8 cellular contexts compared by ENCODE assay signal in genomic region chr12:47758584-47758833, GRCh38. TPM values are rescaled to one million over a fixed set of nuclear protein-coding genes. Genes with fewer than 3 reads are reported as not detected.
DNase-seq lines count a peak whose midpoint lies in the region; ATAC-seq and TF ChIP-seq lines count a peak whose summit lies in the region.

No MANE protein-coding gene starts in this region.

- H4K20me1 ChIP-seq in SK-N-SH (ENCODE audit: insufficient read depth) = no peaks in the 10 kb centered on the region

- H3K9me2 ChIP-seq in SK-N-SH = no peaks in the 10 kb centered on the region

- TF ChIP-seq RAD21 in SK-N-SH (IDR thresholded peaks at IDR 0.05; ENCODE audit: low read length) = no peak

- no peak for ATAC-seq in SK-N-SH treated with all-trans-retinoic acid at 6 μM for 48 hours
- ATAC-seq in GM19463 (IDR thresholded peaks at IDR 0.05; ENCODE audit: unreplicated experiment) = no peak

- no peak for TF ChIP-seq EP300 in SK-N-SH (IDR thresholded peaks at IDR 0.05; ENCODE audit: borderline replicate concordance in 1 of 2, low read depth in 1 of 2, low read length in 1 of 2)

- no peaks in the 10 kb centered on the region for H3K79me2 ChIP-seq in SK-N-SH (ENCODE audit: insufficient read depth)

- H3K4me1 ChIP-seq in SK-N-SH (ENCODE audit: control insufficient read depth in 1 of 2, insufficient read depth in 2 of 2, low read depth in 1 of 2, low read length in 1 of 2) = peaks cover 5 to 58% of the 10 kb centered on the region in 2 experiments; a peak in 3 of 4 replicates
- H3K4me1 ChIP-seq in adrenal gland (replicated peaks in 1 of 2) = peaks cover 10 to 23% of the 10 kb centered on the region in 2 donors
- H3K4me1 ChIP-seq in stomach smooth muscle (ENCODE audit: control insufficient read depth, insufficient read depth, low read length) = peaks cover 28% of the 10 kb centered on the region

- no peak for TF ChIP-seq POLR2A in adrenal gland (IDR thresholded peaks at IDR 0.05)

- POLR2A ChIA-PET in SK-N-SH (lab: Yijun Ruan, JAX) = interaction anchor here (0.6 to 1.5 kb wide), 2 partner anchors 19 to 21 kb away, joined by 3 to 5 read pairs; no protein-coding TSS in a partner anchor

- H3K27ac ChIP-seq in SK-N-SH (ENCODE audit: low read depth in 2 of 2, low read length in 1 of 2) (peak overlapping the region in 1 of 2 experiments; percentile 42; a peak in 1 of 4 replicates), adrenal gland (peak overlapping the region in 2 of 5 donors; percentile 31 to 83), layer of hippocampus (ENCODE audit: low read depth, low read length) (peak overlapping the region; percentile 97), stomach smooth muscle (ENCODE audit: low read length) (peak overlapping the region; percentile 41)

- TF ChIP-seq CTCF in SK-N-SH (IDR thresholded peaks at IDR 0.05) (no peak), adrenal gland (IDR thresholded peaks at IDR 0.05) (no peak)

- H3K4me2 ChIP-seq in SK-N-SH = peak overlapping the region; percentile 97

- peak overlapping the region; percentile 98; the same call in 1 of the 2 replicates for H2AFZ ChIP-seq in SK-N-SH (ENCODE audit: low read depth)

- H3K9ac ChIP-seq in SK-N-SH (peak overlapping the region; percentile 68; the same call in 1 of the 2 replicates), stomach smooth muscle (ENCODE audit: low read length in 2 of 2) (peak overlapping the region in 1 of 2 donors; percentile 82)

- no peaks in the 10 kb centered on the region for H3F3A ChIP-seq in SK-N-SH (replicated peaks; ENCODE audit: insufficient read depth)

- no peaks in the 10 kb centered on the region for H3K36me3 ChIP-seq in SK-N-SH (replicated peaks in 1 of 2; ENCODE audit: control insufficient read depth in 1 of 2, insufficient read depth in 2 of 2, low read length in 1 of 2)
- no peaks in the 10 kb centered on the region for H3K36me3 ChIP-seq in adrenal gland (replicated peaks in 1 of 2)
- no peaks in the 10 kb centered on the region for H3K36me3 ChIP-seq in stomach smooth muscle (ENCODE audit: control insufficient read depth in 2 of 2, insufficient read depth in 2 of 2, low read length in 2 of 2)

- 85% methylated on average over 2 of the region's 10 CpGs for WGBS in SK-N-SH (ENCODE audit: low lambda C conversion rate)
- WGBS in adrenal gland, 4 donors = 0 to 13% (median 4%) methylated on average over 1 to 10 of the region's 10 CpGs

- H3K9me3 ChIP-seq in SK-N-SH (no peaks in the 10 kb centered on the region), adrenal gland (replicated peaks in 1 of 3) (no peaks in the 10 kb centered on the region), stomach smooth muscle (ENCODE audit: control insufficient read depth in 2 of 2, low read length in 2 of 2) (no peaks in the 10 kb centered on the region)

- H3K4me3 ChIP-seq in SK-N-SH (ENCODE audit: low read depth in 2 of 2, low read length in 1 of 2) (peak overlapping the region; percentile 55 to 69), adrenal gland (peak overlapping the region in 3 of 4 donors; percentile 44 to 73 (median 55)), stomach smooth muscle (ENCODE audit: low read length in 2 of 2) (peak overlapping the region; percentile 83 to 84)

- CTCF ChIA-PET in SK-N-SH (lab: Yijun Ruan, JAX) = interaction anchor here (0.7 to 18.0 kb wide), 10 partner anchors 15 to 80 kb away, joined by 3 to 435 read pairs (median 5); partner anchors contain the start of gene SLC48A1

- intact Hi-C loops in adrenal gland (cut with DNase I) = no loop called here

- DNase-seq in SK-N-SH (no peak), adrenal gland (no peak), SHP77 (lab: John Stamatoyannopoulos, UW) (no peak), OCI-M1 (lab: John Stamatoyannopoulos, UW) (no peak)

- H3K27me3 ChIP-seq in SK-N-SH (ENCODE audit: insufficient read depth) (no peaks in the 10 kb centered on the region), adrenal gland (no peaks in the 10 kb centered on the region), layer of hippocampus (ENCODE audit: control insufficient read depth, insufficient read depth, low read length) (no peaks in the 10 kb centered on the region), stomach smooth muscle (ENCODE audit: control insufficient read depth in 1 of 2, insufficient read depth in 2 of 2, low read length in 2 of 2) (no peaks in the 10 kb centered on the region)

TF ChIP-seq in SK-N-SH, 30 proteins besides CTCF, POLR2A, EP300 and RAD21 (continues in another document):
- no peak for TF ChIP-seq SMC3 (IDR thresholded peaks at IDR 0.05; ENCODE audit: low read depth, low read length)
- TF ChIP-seq YY1 (IDR thresholded peaks at IDR 0.05; ENCODE audit: low read depth) = no peak
- no peak for TF ChIP-seq SIN3A (IDR thresholded peaks at IDR 0.05; ENCODE audit: borderline replicate concordance, low read depth, low read length)
- no peak for TF ChIP-seq TAF1 (IDR thresholded peaks at IDR 0.05; ENCODE audit: borderline replicate concordance, low read depth, low read length)
- TF ChIP-seq MEF2A (IDR thresholded peaks at IDR 0.05; ENCODE audit: borderline replicate concordance, low read depth) = no peak
- no peak for TF ChIP-seq USF2 (IDR thresholded peaks at IDR 0.05; ENCODE audit: borderline replicate concordance, low read depth, low read length)
- TF ChIP-seq MXI1 (IDR thresholded peaks at IDR 0.05; ENCODE audit: low read depth, low read length) = no peak
- no peak for TF ChIP-seq GATA2 (CRISPR knock-in tag; IDR thresholded peaks at IDR 0.05)
- no peak for TF ChIP-seq CHD2 (IDR thresholded peaks at IDR 0.05; ENCODE audit: low read length, partially characterized antibody)
- no peak for TF ChIP-seq POLR2AphosphoS5 (IDR thresholded peaks at IDR 0.05; ENCODE audit: low read depth, low read length)

TF ChIP-seq in SK-N-SH treated with all-trans-retinoic acid at 6 μM for 48 hours, 23 proteins besides CTCF, POLR2A, EP300 and RAD21:
- TF ChIP-seq CREB5 (CRISPR knock-in tag; IDR thresholded peaks at IDR 0.05; ENCODE audit: low read depth) (no peak), ZFP3 (CRISPR knock-in tag; IDR thresholded peaks at IDR 0.05) (no peak), ISL1 (CRISPR knock-in tag; IDR thresholded peaks at IDR 0.05) (no peak), CSDC2 (CRISPR knock-in tag; IDR thresholded peaks at IDR 0.05) (no peak), ZC3H10 (CRISPR knock-in tag; IDR thresholded peaks at IDR 0.05) (no peak), GLIS3 (CRISPR knock-in tag; IDR thresholded peaks at IDR 0.05) (no peak)
TF ChIP-seq in SK-N-SH treated with all-trans-retinoic acid at 6 μM for 48 hours: peak in this region for 0.

RNA-seq across cellular contexts. Expression of gene RAPGEF3, which starts 0.2 kb away (rescaled TPM):
- polyA plus RNA-seq in SK-N-SH (2012; rRNA removed) (0.90 and 0.93 TPM in 2 replicates), adrenal gland (10 to 100 TPM in 2 of 3 donors, 1 to 10 TPM in 1; 1.4 to 69.4 (median 43.8) TPM)
- 0.23 and 0.42 TPM in 2 replicates for polyA plus RNA-seq in SK-N-SH (2012; cell fraction: cytosol; rRNA removed)
- 3.8 and 4.7 TPM in 2 replicates for polyA plus RNA-seq in SK-N-SH (2012; cell fraction: nucleus; rRNA removed)
- 10 to 100 TPM in 3 of 8 donors, 1 to 10 TPM in 5; 2.4 to 14.6 (median 9.3) TPM for total RNA-seq in adrenal gland

RNA-seq across cellular contexts. Expression of gene SLC48A1, which starts 14.5 kb away (rescaled TPM):
- polyA plus RNA-seq in SK-N-SH (2012; rRNA removed) = 7.3 and 8.1 TPM in 2 replicates
- polyA plus RNA-seq in SK-N-SH (2012; cell fraction: cytosol; rRNA removed) = 4.7 and 6.8 TPM in 2 replicates
- polyA plus RNA-seq in SK-N-SH (2012; cell fraction: nucleus; rRNA removed) = 13.1 and 16.1 TPM in 2 replicates
- total RNA-seq in adrenal gland = 10 to 100 TPM; 52.5 to 91.9 (median 73.6) TPM
- polyA plus RNA-seq in adrenal gland = 10 to 100 TPM; 36.3 to 51.0 (median 44.8) TPM

RNA-seq across cellular contexts. Expression of gene ENDOU, which starts 33.2 kb away (rescaled TPM):
- polyA plus RNA-seq in SK-N-SH (2012; rRNA removed) = not detected in 2 replicates
- not detected in 2 replicates for polyA plus RNA-seq in SK-N-SH (2012; cell fraction: cytosol; rRNA removed)
- polyA plus RNA-seq in SK-N-SH (2012; cell fraction: nucleus; rRNA removed) = not detected in 2 replicates
- total RNA-seq in adrenal gland = 1 to 10 TPM in 3 of 8 donors, under 1 TPM in 2, not detected in 3; 0.18 to 2.6 (median 1.1) TPM
- under 1 TPM; 0.11 to 0.51 (median 0.16) TPM for polyA plus RNA-seq in adrenal gland

RNA-seq across cellular contexts. Expression of gene RPAP3, which starts 52.7 kb away (rescaled TPM):
- 6.7 and 9.3 TPM in 2 replicates for polyA plus RNA-seq in SK-N-SH (2012; rRNA removed)
- polyA plus RNA-seq in SK-N-SH (2012; cell fraction: cytosol; rRNA removed) = 11.0 and 15.7 TPM in 2 replicates
- polyA plus RNA-seq in SK-N-SH (2012; cell fraction: nucleus; rRNA removed) = 2.4 and 7.6 TPM in 2 replicates
- 10 to 100 TPM in 7 of 8 donors, 1 to 10 TPM in 1; 9.1 to 26.5 (median 16.7) TPM for total RNA-seq in adrenal gland
- polyA plus RNA-seq in adrenal gland = 10 to 100 TPM in 1 of 3 donors, 1 to 10 TPM in 2; 7.3 to 56.1 (median 7.3) TPM
